ENCODE assay signal across 9 cellular contexts in genomic region chr18:5058768-5059539, GRCh38.
A peak's percentile ranks its signal among the peaks of the same experiment; 100 is the strongest.
DNase-seq lines count a peak whose midpoint lies in the region; ATAC-seq and TF ChIP-seq lines count a peak whose summit lies in the region.
"Had no signal": no experiment of that assay in that cellular context is flagged by ENCODE, and none has a peak within 500 bp of the region (broad histone marks: within the 10 kb centered on the region; RNA-seq: fewer than 3 reads in every experiment).

No MANE protein-coding gene starts in this region.

- H3K36me3 Mint-ChIP-seq in CD4-positive, CD25-positive, alpha-beta regulatory T cell, result no peaks in the 10 kb centered on the region
- no peaks in the 10 kb centered on the region for H3K36me3 Mint-ChIP-seq in T-cell

- no peak for TF ChIP-seq CTCF in gastroesophageal sphincter (IDR thresholded peaks at IDR 0.05)

- ATAC-seq in CD4-positive, CD25-positive, alpha-beta regulatory T cell (ENCODE audit: low read depth in 2 of 2), result peak; percentile 69 to 77
- ATAC-seq in GM21825 (IDR thresholded peaks at IDR 0.05; ENCODE audit: unreplicated experiment) (peak; percentile 62), T-cell (replicated peaks in 1 of 4) (peak; percentile 70 to 96 (median 91)), gastroesophageal sphincter (peak; percentile 5), GM21576 (IDR thresholded peaks at IDR 0.05; ENCODE audit: unreplicated experiment) (no peak), HG02840 (IDR thresholded peaks at IDR 0.05; ENCODE audit: low FRiP score, unreplicated experiment) (no peak)

- no peak overlapping the region for H3K4me3 ChIP-seq in CD4-positive, CD25-positive, alpha-beta regulatory T cell (ENCODE audit: low read depth, low read length)
- no peak overlapping the region for H3K4me3 ChIP-seq in gastroesophageal sphincter
- H3K4me3 ChIP-seq: pancreas had no signal

- peaks cover 0 to 2% (median 0%) of the 10 kb centered on the region in 7 donors for H3K9me3 Mint-ChIP-seq in CD4-positive, CD25-positive, alpha-beta regulatory T cell
- no peaks in the 10 kb centered on the region for H3K9me3 Mint-ChIP-seq in T-cell

- POLR2A ChIA-PET in T-cell (lab: Charles Lee), result no interaction called here

- peak overlapping the region in 2 of 3 donors; percentile 85 to 87 for H3K27ac Mint-ChIP-seq in CD4-positive, CD25-positive, alpha-beta regulatory T cell
- H3K27ac Mint-ChIP-seq in T-cell, result peak overlapping the region; percentile 19 to 81

- no peaks in the 10 kb centered on the region for H3K9me3 ChIP-seq in CD4-positive, CD25-positive, alpha-beta regulatory T cell (ENCODE audit: control insufficient read depth in 2 of 2, low read length in 2 of 2)
- H3K9me3 ChIP-seq in gastroesophageal sphincter, result no peaks in the 10 kb centered on the region
- H3K9me3 ChIP-seq: pancreas had no signal

- no peak for TF ChIP-seq POLR2A in gastroesophageal sphincter (IDR thresholded peaks at IDR 0.05)

- no peaks in the 10 kb centered on the region for H3K27me3 Mint-ChIP-seq in CD4-positive, CD25-positive, alpha-beta regulatory T cell
- peaks cover 0 to 5% of the 10 kb centered on the region in 2 donors for H3K27me3 Mint-ChIP-seq in T-cell

- peak in 2 of 3 donors; percentile 37 to 65 for DNase-seq in CD4-positive, CD25-positive, alpha-beta regulatory T cell
- peak in 33 of 34 experiments; percentile 10 to 65 (median 43) for DNase-seq in T-cell
- DNase-seq in NCI-H1930 (lab: John Stamatoyannopoulos, UW), result no peak
- DNase-seq in NCI-H748 (lab: John Stamatoyannopoulos, UW; ENCODE audit: unreplicated experiment), result no peak
- DNase-seq: pancreas had no signal

- WGBS in gastroesophageal sphincter (ENCODE audit: low coverage in 1 of 2), 2 donors, result 40 to 50% methylated on average over 4 to 11 of the region's 12 CpGs

- H3K27ac ChIP-seq in CD4-positive, CD25-positive, alpha-beta regulatory T cell (ENCODE audit: insufficient read depth, low read length, poor library complexity, severe bottlenecking), result no peak overlapping the region
- H3K27ac ChIP-seq in gastroesophageal sphincter, result peak overlapping the region in 1 of 4 donors; percentile 15
- H3K27ac ChIP-seq: pancreas had no signal

- CTCF ChIA-PET in T-cell (lab: Charles Lee), result interaction anchor here (0.5 to 2.3 kb wide), 13 partner anchors 9 to 1287 kb away, joined by 3 to 22 read pairs (median 4); no protein-coding TSS in a partner anchor

- H3K4me3 Mint-ChIP-seq in CD4-positive, CD25-positive, alpha-beta regulatory T cell, result peak overlapping the region in 2 of 4 donors; percentile 20 to 71
- H3K4me3 Mint-ChIP-seq in T-cell, result peak overlapping the region; percentile 41 to 51 (median 50)

- H3K27me3 ChIP-seq in CD4-positive, CD25-positive, alpha-beta regulatory T cell (ENCODE audit: control insufficient read depth, insufficient read depth, low read length), result no peaks in the 10 kb centered on the region
- H3K27me3 ChIP-seq in gastroesophageal sphincter, result peaks cover 5% of the 10 kb centered on the region
- H3K27me3 ChIP-seq: pancreas had no signal

- H3K36me3 ChIP-seq in CD4-positive, CD25-positive, alpha-beta regulatory T cell (ENCODE audit: control insufficient read depth, insufficient read depth, low read length), result no peaks in the 10 kb centered on the region
- no peaks in the 10 kb centered on the region for H3K36me3 ChIP-seq in gastroesophageal sphincter
- H3K36me3 ChIP-seq: pancreas had no signal

- H3K4me1 ChIP-seq in CD4-positive, CD25-positive, alpha-beta regulatory T cell (ENCODE audit: control insufficient read depth, insufficient read depth, low read length, poor library complexity, severe bottlenecking), result peaks cover 7% of the 10 kb centered on the region
- no peaks in the 10 kb centered on the region for H3K4me1 ChIP-seq in gastroesophageal sphincter
- H3K4me1 ChIP-seq: pancreas had no signal

- no peak for TF ChIP-seq EP300 in gastroesophageal sphincter (IDR thresholded peaks at IDR 0.05)

- peaks cover 0 to 21% (median 4%) of the 10 kb centered on the region in 4 donors for H3K4me1 Mint-ChIP-seq in CD4-positive, CD25-positive, alpha-beta regulatory T cell
- peaks cover 20 to 22% (median 20%) of the 10 kb centered on the region in 3 donors for H3K4me1 Mint-ChIP-seq in T-cell

Comparison
In these comparisons a context has a peak if more than half of its experiments do, and no peak if none do; other contexts are left out.
1. ATAC-seq: peak in CD4-positive, CD25-positive, alpha-beta regulatory T cell (2 of 2), GM21825 (single experiment), T-cell (4 of 4) and gastroesophageal sphincter (single experiment); none in GM21576 (single experiment) and HG02840 (single experiment).
2. DNase-seq: peak in CD4-positive, CD25-positive, alpha-beta regulatory T cell (2 of 3) and T-cell (33 of 34); none in NCI-H1930 (0 of 2) and NCI-H748 (single experiment).